In genomic region chr1:96538001-96538649, GRCh38 we compare ENCODE assay signal across 10 cellular contexts.
DNase-seq lines count a peak whose midpoint lies in the region; ATAC-seq, FAIRE-seq and TF ChIP-seq lines count a peak whose summit lies in the region.
"Had no signal": no experiment of that assay in that cellular context is flagged by ENCODE, and none has a peak within 500 bp of the region (broad histone marks: within the 10 kb centered on the region; RNA-seq: fewer than 3 reads in every experiment).

No MANE protein-coding gene starts in this region.

- POLR2A ChIA-PET in HepG2 (lab: Yijun Ruan, JAX), result no interaction called here
- POLR2A ChIA-PET in T-cell (lab: Charles Lee), result no interaction called here

- in situ Hi-C loops in HepG2 (cut with HindIII; ENCODE audit: extremely low pct_ligation_motif_present, low pct_unique_long_range_greater_than_20kb), result loop anchor here (5.0 kb wide), 1 partner anchor 309 kb away; no protein-coding TSS in a partner anchor

- no peak for FAIRE-seq in HepG2 (lab: Jason Lieb, UNC)

- TF ChIP-seq CTCF in cardiac fibroblast (IDR thresholded peaks at IDR 0.05; ENCODE audit: low read depth, low read length), result peak; percentile 51
- peak; percentile 69 for TF ChIP-seq CTCF in HepG2 (CRISPR knock-in tag; IDR thresholded peaks at IDR 0.05)
- peak in 1 of 3 experiments; percentile 10 for TF ChIP-seq CTCF in testis (IDR thresholded peaks at IDR 0.05)

- TF ChIP-seq POLR2A in HepG2 (IDR thresholded peaks at IDR 0.05; ENCODE audit: insufficient read depth in 1 of 2, low read depth in 2 of 2, low read length in 2 of 2), result no peak
- no peak for TF ChIP-seq POLR2A in testis (IDR thresholded peaks at IDR 0.05)

- no peaks in the 10 kb centered on the region for H3K79me2 ChIP-seq in HepG2 (ENCODE audit: insufficient read depth, low read length)

- TF ChIP-seq RAD21 in Ishikawa (IDR thresholded peaks at IDR 0.05; ENCODE audit: low read depth), result peak; percentile 12; the same call in 1 of the 2 replicates
- TF ChIP-seq RAD21 in HepG2 (CRISPR knock-in tag; IDR thresholded peaks at IDR 0.05), result no peak

- no peak overlapping the region for H3K4me2 ChIP-seq in HepG2 (ENCODE audit: low read depth, low read length)

- H3K9me3 ChIP-seq in HepG2 (ENCODE audit: low read length) (no peaks in the 10 kb centered on the region), testis (no peaks in the 10 kb centered on the region)
- H3K9me3 ChIP-seq in effector memory CD4-positive, alpha-beta T cell (ENCODE audit: control insufficient read depth, low read length), result no peaks in the 10 kb centered on the region

- H3K4me3 Mint-ChIP-seq in T-cell, result no peak overlapping the region

- H3K27me3 ChIP-seq in HepG2 (ENCODE audit: control insufficient read depth in 1 of 2, insufficient read depth in 2 of 2, low read length in 2 of 2), result 0 out of 5 replicates have a peak, but pooled peaks cover 0 to 3% of the 10 kb centered on the region in 2 experiments
- no peaks in the 10 kb centered on the region for H3K27me3 ChIP-seq in testis
- no peaks in the 10 kb centered on the region for H3K27me3 ChIP-seq in effector memory CD4-positive, alpha-beta T cell (replicated peaks; ENCODE audit: control insufficient read depth, insufficient read depth, low read length, poor library complexity, severe bottlenecking)

- H3K4me1 ChIP-seq in HepG2 (ENCODE audit: insufficient read depth, low read length) (no peaks in the 10 kb centered on the region), testis (no peaks in the 10 kb centered on the region)
- H3K4me1 ChIP-seq in effector memory CD4-positive, alpha-beta T cell (ENCODE audit: control insufficient read depth, insufficient read depth, low read length, poor library complexity, severe bottlenecking), result no peaks in the 10 kb centered on the region

- no peaks in the 10 kb centered on the region for H3K4me1 Mint-ChIP-seq in T-cell

- H3K27ac ChIP-seq in HepG2 (ENCODE audit: extremely low read length, insufficient read depth, low read length) (no peak overlapping the region), testis (no peak overlapping the region)
- no peak overlapping the region for H3K27ac ChIP-seq in effector memory CD4-positive, alpha-beta T cell (ENCODE audit: insufficient read depth, low read length, poor library complexity, severe bottlenecking)

- intact Hi-C loops in HepG2 (cut with micrococcal nuclease; ENCODE audit: unreplicated experiment), result loop anchor here (2.0 to 10.0 kb wide), 3 partner anchors 147 to 307 kb away; no protein-coding TSS in a partner anchor
- intact Hi-C loops in testis (cut with DNase I; ENCODE audit: low total_unique reads), result no loop called here

- H3K36me3 Mint-ChIP-seq in T-cell, result no peaks in the 10 kb centered on the region
- H3K36me3 Mint-ChIP-seq: activated naive CD4-positive, alpha-beta T cell treated with anti-CD3 and anti-CD28 coated beads, Interleukin-2, amount 50 U/mL, for 72 hours had no signal

- BruUV-seq in HepG2 (replicated peaks; lab: Mats Ljungman, UMichigan), result no TSS peak

- H4K20me1 ChIP-seq in HepG2 (ENCODE audit: insufficient read depth, low read length), result no peaks in the 10 kb centered on the region

- WGBS in HepG2 (ENCODE audit: low lambda C conversion rate), result 3% methylated on average over 5 of the region's 5 CpGs
- WGBS in testis, 2 donors, result 56 to 58% methylated on average over 5 of the region's 5 CpGs

- peaks cover 0 to 3% of the 10 kb centered on the region in 2 donors for H3K27me3 Mint-ChIP-seq in T-cell

- no peak overlapping the region for H2AFZ ChIP-seq in HepG2 (ENCODE audit: low read length)

- TF ChIP-seq EP300 in Ishikawa (IDR thresholded peaks at IDR 0.05; ENCODE audit: borderline replicate concordance) (no peak), HepG2 (IDR thresholded peaks at IDR 0.05; ENCODE audit: low read depth in 2 of 2, low read length in 2 of 2) (no peak), HepG2 (CRISPR knock-in tag; IDR thresholded peaks at IDR 0.05; ENCODE audit: borderline replicate concordance) (no peak)

- CTCF ChIA-PET in HepG2 (lab: Yijun Ruan, JAX; ENCODE audit: low intra/inter-chr PET ratio, low total read pairs), result no interaction called here
- CTCF ChIA-PET in T-cell (lab: Charles Lee), result no interaction called here

- H3K4me3 ChIP-seq in cardiac fibroblast (replicated peaks in 1 of 2; ENCODE audit: low read depth in 2 of 2, low read length in 2 of 2) (no peak overlapping the region), HepG2 (replicated peaks in 1 of 3; ENCODE audit: insufficient read depth in 1 of 3, low read depth in 2 of 3, low read length in 3 of 3) (no peak overlapping the region), testis (no peak overlapping the region)
- no peak overlapping the region for H3K4me3 ChIP-seq in effector memory CD4-positive, alpha-beta T cell (ENCODE audit: insufficient read depth, low read depth, low read length, poor library complexity, severe bottlenecking)
- H3K4me3 ChIP-seq: skin epidermis had no signal

- ATAC-seq in HepG2 (peak; percentile 96), T-cell (replicated peaks in 1 of 4) (no peak), HG03378 (IDR thresholded peaks at IDR 0.05; ENCODE audit: unreplicated experiment) (no peak)
- ATAC-seq: activated naive CD4-positive, alpha-beta T cell treated with anti-CD3 and anti-CD28 coated beads, Interleukin-2, amount 50 U/mL, for 72 hours had no signal

- no peaks in the 10 kb centered on the region for H3K36me3 ChIP-seq in HepG2 (replicated peaks in 1 of 2; ENCODE audit: control insufficient read depth in 1 of 2, insufficient read depth in 2 of 2, low read length in 2 of 2)
- H3K36me3 ChIP-seq in testis (ENCODE audit: low read depth, missing control alignments), result no peaks in the 10 kb centered on the region
- H3K36me3 ChIP-seq in effector memory CD4-positive, alpha-beta T cell (ENCODE audit: control insufficient read depth, insufficient read depth, low read length), result no peaks in the 10 kb centered on the region

- peak; percentile 95 to 96 for DNase-seq in cardiac fibroblast (ENCODE audit: low read depth in 2 of 2)
- DNase-seq in HepG2 (ENCODE audit: low spot score), result peak; percentile 31
- DNase-seq in testis, result peak; percentile 17
- DNase-seq in T-cell, result no peak
- DNase-seq in effector memory CD4-positive, alpha-beta T cell, result no peak
- DNase-seq in SW 1271 (lab: John Stamatoyannopoulos, UW), result no peak

- H3K9me3 Mint-ChIP-seq in T-cell, result no peaks in the 10 kb centered on the region
- H3K9me3 Mint-ChIP-seq: activated naive CD4-positive, alpha-beta T cell treated with anti-CD3 and anti-CD28 coated beads, Interleukin-2, amount 50 U/mL, for 72 hours had no signal

- no peak overlapping the region for H3K9ac ChIP-seq in HepG2 (ENCODE audit: insufficient read depth, low read depth, low read length)

- no peak overlapping the region for H3K27ac Mint-ChIP-seq in T-cell
- H3K27ac Mint-ChIP-seq: activated naive CD4-positive, alpha-beta T cell treated with anti-CD3 and anti-CD28 coated beads, Interleukin-2, amount 50 U/mL, for 72 hours had no signal

TF ChIP-seq in Ishikawa, 13 proteins besides CTCF, POLR2A, EP300 and RAD21 (continues in another document):
- no peak for TF ChIP-seq TCF12 (IDR thresholded peaks at IDR 0.05; ENCODE audit: low read depth)
- TF ChIP-seq, protein P1, sequence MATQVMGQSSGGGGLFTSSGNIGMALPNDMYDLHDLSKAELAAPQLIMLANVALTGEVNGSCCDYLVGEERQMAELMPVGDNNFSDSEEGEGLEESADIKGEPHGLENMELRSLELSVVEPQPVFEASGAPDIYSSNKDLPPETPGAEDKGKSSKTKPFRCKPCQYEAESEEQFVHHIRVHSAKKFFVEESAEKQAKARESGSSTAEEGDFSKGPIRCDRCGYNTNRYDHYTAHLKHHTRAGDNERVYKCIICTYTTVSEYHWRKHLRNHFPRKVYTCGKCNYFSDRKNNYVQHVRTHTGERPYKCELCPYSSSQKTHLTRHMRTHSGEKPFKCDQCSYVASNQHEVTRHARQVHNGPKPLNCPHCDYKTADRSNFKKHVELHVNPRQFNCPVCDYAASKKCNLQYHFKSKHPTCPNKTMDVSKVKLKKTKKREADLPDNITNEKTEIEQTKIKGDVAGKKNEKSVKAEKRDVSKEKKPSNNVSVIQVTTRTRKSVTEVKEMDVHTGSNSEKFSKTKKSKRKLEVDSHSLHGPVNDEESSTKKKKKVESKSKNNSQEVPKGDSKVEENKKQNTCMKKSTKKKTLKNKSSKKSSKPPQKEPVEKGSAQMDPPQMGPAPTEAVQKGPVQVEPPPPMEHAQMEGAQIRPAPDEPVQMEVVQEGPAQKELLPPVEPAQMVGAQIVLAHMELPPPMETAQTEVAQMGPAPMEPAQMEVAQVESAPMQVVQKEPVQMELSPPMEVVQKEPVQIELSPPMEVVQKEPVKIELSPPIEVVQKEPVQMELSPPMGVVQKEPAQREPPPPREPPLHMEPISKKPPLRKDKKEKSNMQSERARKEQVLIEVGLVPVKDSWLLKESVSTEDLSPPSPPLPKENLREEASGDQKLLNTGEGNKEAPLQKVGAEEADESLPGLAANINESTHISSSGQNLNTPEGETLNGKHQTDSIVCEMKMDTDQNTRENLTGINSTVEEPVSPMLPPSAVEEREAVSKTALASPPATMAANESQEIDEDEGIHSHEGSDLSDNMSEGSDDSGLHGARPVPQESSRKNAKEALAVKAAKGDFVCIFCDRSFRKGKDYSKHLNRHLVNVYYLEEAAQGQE (IDR thresholded peaks at IDR 0.05; ENCODE audit: low read depth), result no peak

TF ChIP-seq in HepG2, 621 proteins besides CTCF, POLR2A, EP300 and RAD21:
- TF ChIP-seq PHB2 (IDR thresholded peaks at IDR 0.05; ENCODE audit: partially characterized antibody), result no peak
- peak; percentile 78 for TF ChIP-seq STAG1 (CRISPR knock-in tag; IDR thresholded peaks at IDR 0.05)
- peak; percentile 32; the same call in 1 of the 2 replicates for TF ChIP-seq SMC3 (IDR thresholded peaks at IDR 0.05; ENCODE audit: low read length)
- TF ChIP-seq ELF1 (CRISPR knock-in tag; IDR thresholded peaks at IDR 0.05), result no peak
- no peak for TF ChIP-seq POLR2G (IDR thresholded peaks at IDR 0.05; ENCODE audit: low read depth, low read length)
TF ChIP-seq in HepG2: peak in this region for 2.

Comparison
In these comparisons a context has a peak if more than half of its experiments do, and no peak if none do; other contexts are left out.
1. DNase-seq: peak in cardiac fibroblast (2 of 2), HepG2 (single experiment) and testis (single experiment); none in T-cell (0 of 34), effector memory CD4-positive, alpha-beta T cell (0 of 3) and SW 1271 (0 of 2).